In genomic region chr17:29778936-29779811, GRCh38 we compare ENCODE assay signal across 8 cellular contexts.
A peak's percentile ranks its signal among the peaks of the same experiment; 100 is the strongest.
DNase-seq lines count a peak whose midpoint lies in the region; ATAC-seq and TF ChIP-seq lines count a peak whose summit lies in the region.

No MANE protein-coding gene starts in this region.

- DNase-seq in CD4-positive, alpha-beta memory T cell = peak; percentile 71 to 77 (median 76)
- DNase-seq in HAP-1 (ENCODE audit: low spot score in 2 of 2) (peak; percentile 44 to 81), NCI-H524 treated with DMSO at 0.1 percent for 48 hours (lab: John Stamatoyannopoulos, UW) (peak; percentile 41), colonic mucosa (peak; percentile 69), lower leg skin (ENCODE audit: low spot score in 2 of 2) (peak; percentile 81 to 97)
- peak; percentile 87 for DNase-seq in activated CD4-positive, alpha-beta T cell treated with anti-CD3 and anti-CD28 coated beads for 48 hours
- DNase-seq in stimulated activated CD8-positive, alpha-beta memory T cell treated with anti-CD3 and anti-CD28 coated beads, Interleukin-12 subunit alpha, Interleukin-12 subunit beta, amount 100 ng/mL, for 1 hour (ENCODE audit: low read depth) = peak; percentile 72

- H3K36me3 ChIP-seq in CD4-positive, alpha-beta memory T cell (ENCODE audit: insufficient read depth, low read length) = no peaks in the 10 kb centered on the region
- H3K36me3 ChIP-seq in HAP-1 (replicated peaks) = no peaks in the 10 kb centered on the region
- H3K36me3 ChIP-seq in colonic mucosa = no peaks in the 10 kb centered on the region

- H3K27ac ChIP-seq in CD4-positive, alpha-beta memory T cell (ENCODE audit: low read depth, low read length) = no peak overlapping the region
- H3K27ac ChIP-seq in colonic mucosa = no peak overlapping the region

- H3K4me1 ChIP-seq in CD4-positive, alpha-beta memory T cell (ENCODE audit: insufficient read depth, low read length) = peaks cover 8% of the 10 kb centered on the region
- H3K4me1 ChIP-seq in HAP-1 (no peaks in the 10 kb centered on the region; the same call in 1 of the 2 replicates), colonic mucosa (no peaks in the 10 kb centered on the region)

- no peak overlapping the region for H3K4me3 Mint-ChIP-seq in CD4-positive, alpha-beta memory T cell

- TF ChIP-seq CTCF in colonic mucosa (IDR thresholded peaks at IDR 0.05) (peak; percentile 72), lower leg skin (IDR thresholded peaks at IDR 0.05) (no peak)

- H3K4me3 ChIP-seq in CD4-positive, alpha-beta memory T cell (ENCODE audit: low read length in 2 of 2) = no peak overlapping the region
- H3K4me3 ChIP-seq in HAP-1 (no peak overlapping the region), colonic mucosa (no peak overlapping the region), lower leg skin (ENCODE audit: low read depth, poor library complexity, severe bottlenecking) (no peak overlapping the region)

- CTCF ChIA-PET in CD4-positive, alpha-beta memory T cell (lab: Charles Lee; ENCODE audit: partially characterized antibody) = interaction anchor here (0.6 to 8.0 kb wide), 44 partner anchors 10 to 409 kb away, joined by 3 to 141 read pairs (median 5); no protein-coding TSS in a partner anchor

- H3K9me3 ChIP-seq in CD4-positive, alpha-beta memory T cell (ENCODE audit: control insufficient read depth in 1 of 2, low read length in 2 of 2) = no peaks in the 10 kb centered on the region
- no peaks in the 10 kb centered on the region for H3K9me3 ChIP-seq in HAP-1
- no peaks in the 10 kb centered on the region for H3K9me3 ChIP-seq in colonic mucosa

- intact Hi-C loops in CD4-positive, alpha-beta memory T cell (cut with micrococcal nuclease) = loop anchor here (1.0 to 2.0 kb wide), 6 partner anchors 18 to 199 kb away; no protein-coding TSS in a partner anchor
- intact Hi-C loops in colonic mucosa (cut with DNase I) (loop anchor here (5.0 kb wide), 2 partner anchors 137 to 197 kb away; no protein-coding TSS in a partner anchor), lower leg skin (cut with DNase I; ENCODE audit: low total_unique reads) (loop anchor here (10.0 kb wide), 1 partner anchor 144 kb away; no protein-coding TSS in a partner anchor)

- 45% methylated on average over 8 of the region's 8 CpGs for WGBS in lower leg skin, 2 donors

- peaks cover 5 to 9% (median 7%) of the 10 kb centered on the region in 4 donors for H3K4me1 Mint-ChIP-seq in CD4-positive, alpha-beta memory T cell

- peaks cover 0 to 7% of the 10 kb centered on the region in 2 donors for H3K36me3 Mint-ChIP-seq in CD4-positive, alpha-beta memory T cell

- no peaks in the 10 kb centered on the region for H3K27me3 ChIP-seq in CD4-positive, alpha-beta memory T cell (ENCODE audit: insufficient read depth, low read length)
- H3K27me3 ChIP-seq in HAP-1 (ENCODE audit: low read depth) (no peaks in the 10 kb centered on the region), colonic mucosa (no peaks in the 10 kb centered on the region)

- no peak overlapping the region for H3K9ac ChIP-seq in colonic mucosa (ENCODE audit: low read depth in 2 of 2, low read length in 2 of 2)

- POLR2A ChIA-PET in CD4-positive, alpha-beta memory T cell (lab: Charles Lee; ENCODE audit: partially characterized antibody) = interaction anchor here (0.7 to 2.7 kb wide), 10 partner anchors 11 to 162 kb away, joined by 3 to 23 read pairs (median 6); partner anchors contain the start of gene CORO6

- in situ Hi-C loops in HAP-1 (cut with MboI; ENCODE audit: low sequenced_read_pairs) = loop anchor here (10.0 kb wide), 1 partner anchor 134 kb away; no protein-coding TSS in a partner anchor

- ATAC-seq in HG02981 (IDR thresholded peaks at IDR 0.05; ENCODE audit: unreplicated experiment) = no peak

- H3K9me3 Mint-ChIP-seq in CD4-positive, alpha-beta memory T cell = no peaks in the 10 kb centered on the region

- H3K27me3 Mint-ChIP-seq in CD4-positive, alpha-beta memory T cell = no peaks in the 10 kb centered on the region

- no peak for TF ChIP-seq POLR2A in lower leg skin (IDR thresholded peaks at IDR 0.05)

- peak overlapping the region in 4 of 7 donors; percentile 12 to 37 (median 24) for H3K27ac Mint-ChIP-seq in CD4-positive, alpha-beta memory T cell
